Comparison of ENCODE assay signal across 24 cellular contexts in the genomic region with DNA sequence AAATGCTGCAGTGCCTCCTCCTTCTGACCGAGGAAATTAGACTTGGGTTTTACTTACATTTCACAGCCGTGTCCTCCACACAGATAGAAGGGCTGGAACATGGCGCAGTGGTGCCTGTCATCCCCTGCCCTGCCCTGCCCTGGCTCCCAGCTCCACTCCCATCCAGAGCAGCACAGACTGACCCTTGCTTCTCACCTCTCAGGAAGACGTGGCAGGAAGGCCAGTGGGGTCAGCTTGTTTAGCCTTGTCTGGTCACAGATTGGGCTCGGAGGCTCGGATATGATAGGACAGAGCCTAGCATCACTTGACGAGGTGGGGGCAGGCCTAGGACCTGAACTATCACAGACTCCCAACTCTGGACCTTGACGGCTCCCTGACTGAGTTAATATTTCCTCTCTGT.
DNase-seq lines count a peak whose midpoint lies in the region; ATAC-seq and TF ChIP-seq lines count a peak whose summit lies in the region.
"Had no signal": no experiment of that assay in that cellular context is flagged by ENCODE, and none has a peak within 500 bp of the region (broad histone marks: within the 10 kb centered on the region; RNA-seq: fewer than 3 reads in every experiment).

No MANE protein-coding gene starts in this region.

- no peak for TF ChIP-seq CTCF in activated CD8-positive, alpha-beta T cell treated with anti-CD3 and anti-CD28 coated beads for 36 hours (IDR thresholded peaks at IDR 0.05)
- TF ChIP-seq CTCF in Loucy (conservative IDR thresholded peaks at IDR 0.05; ENCODE audit: low read length): no peak
- TF ChIP-seq CTCF in OCI-LY7 (conservative IDR thresholded peaks at IDR 0.05; ENCODE audit: low read length): no peak
- no peak for TF ChIP-seq CTCF in CD14-positive monocyte (IDR thresholded peaks at IDR 0.05)

- BruUV-seq in OCI-LY7 (replicated peaks; lab: Mats Ljungman, UMichigan): no TSS peak

- WGBS in neuronal stem cell (ENCODE audit: extremely low coverage in 2 of 2, insufficient read length in 2 of 2, insufficient replicate concordance in 1 of 2), 2 donors: no CpG with 5 or more reads among the region's 8 CpGs

- no peak overlapping the region for H3K4ac ChIP-seq in neuronal stem cell (ENCODE audit: low read length)

- H3K14ac ChIP-seq in neuronal stem cell (ENCODE audit: low read length): no peak overlapping the region

- no peaks in the 10 kb centered on the region for H3K9me3 ChIP-seq in Loucy (ENCODE audit: insufficient read depth, low read depth, low read length)
- H3K9me3 ChIP-seq in neuronal stem cell (replicated peaks in 1 of 2; ENCODE audit: control insufficient read depth in 2 of 2, insufficient read depth in 1 of 2, low read depth in 1 of 2, low read length in 2 of 2): peaks cover 0 to 5% of the 10 kb centered on the region in 2 donors
- H3K9me3 ChIP-seq in OCI-LY7 (ENCODE audit: low read length): no peaks in the 10 kb centered on the region
- H3K9me3 ChIP-seq: A549, adrenal gland, breast epithelium, suprapubic skin, vagina had no signal

- no peaks in the 10 kb centered on the region for H3F3A ChIP-seq in Loucy (ENCODE audit: low read depth)

- no peak overlapping the region for H3K18ac ChIP-seq in neuronal stem cell (ENCODE audit: low read length)

- H3K27ac ChIP-seq in neuronal stem cell (replicated peaks; ENCODE audit: low read length) (no peak overlapping the region), OCI-LY7 (ENCODE audit: low read depth, low read length, poor library complexity, severe bottlenecking) (no peak overlapping the region), caudate nucleus (ENCODE audit: low read depth, low read length) (no peak overlapping the region)
- H3K27ac ChIP-seq: adrenal gland, SK-N-MC, suprapubic skin had no signal

- DNase-seq in activated CD8-positive, alpha-beta T cell treated with anti-CD3 and anti-CD28 coated beads, Interleukin-2, amount 10 ng/mL, durations not matched to agents 7 days and 5 days: no peak
- DNase-seq in activated CD8-positive, alpha-beta T cell treated with anti-CD3 and anti-CD28 coated beads for 36 hours: no peak
- DNase-seq in effector memory CD8-positive, alpha-beta T cell: no peak
- DNase-seq in neuronal stem cell (ENCODE audit: low spot score) (no peak), OCI-LY7 (ENCODE audit: low spot score) (no peak), CD14-positive monocyte (ENCODE audit: low spot score) (no peak), caudate nucleus (lab: John Stamatoyannopoulos, UW) (no peak)
- DNase-seq: activated CD4-positive, CD25-positive, alpha-beta regulatory T cell treated with anti-CD3 and anti-CD28 coated beads, Interleukin-2, amount 50 U/mL, for 72 hours; adrenal gland; GDM1; KG1; midbrain; NCI-H187 treated with DMSO at 0.1 percent for 48 hours; NCI-H2227 treated with DMSO at 0.1 percent for 48 hours; NCI-H82; stimulated activated CD4-positive, alpha-beta T cell treated with anti-CD3 and anti-CD28 coated beads, Interleukin-12 subunit alpha, Interleukin-12 subunit beta, amount 100 ng/mL, for 4 hours; stimulated activated CD8-positive, alpha-beta memory T cell treated with anti-CD3 and anti-CD28 coated beads, Interleukin-4, amount 100 ng/mL, for 48 hours had no signal

- H3K36me3 ChIP-seq in Loucy (ENCODE audit: insufficient read depth, low read length) (no peaks in the 10 kb centered on the region), neuronal stem cell (replicated peaks in 1 of 2; ENCODE audit: control insufficient read depth in 2 of 2, insufficient read depth in 2 of 2, low read length in 2 of 2) (no peaks in the 10 kb centered on the region), OCI-LY7 (ENCODE audit: insufficient read depth, low read length) (no peaks in the 10 kb centered on the region)
- H3K36me3 ChIP-seq: adrenal gland, breast epithelium, suprapubic skin, vagina had no signal

- H3K4me1 ChIP-seq in Loucy (ENCODE audit: insufficient read depth, low read length, poor library complexity, severe bottlenecking): peaks cover 21% of the 10 kb centered on the region
- peaks cover 29 to 45% of the 10 kb centered on the region in 2 donors for H3K4me1 ChIP-seq in neuronal stem cell (ENCODE audit: control insufficient read depth in 2 of 2, insufficient read depth in 1 of 2, low read depth in 1 of 2, low read length in 2 of 2)
- H3K4me1 ChIP-seq in OCI-LY7 (ENCODE audit: insufficient read depth, low read length, poor library complexity, severe bottlenecking): peaks cover 33% of the 10 kb centered on the region

- POLR2A ChIA-PET in activated CD8-positive, alpha-beta T cell treated with anti-CD3 and anti-CD28 coated beads, Interleukin-2, amount 10 ng/mL, durations not matched to agents 7 days and 5 days (lab: Charles Lee): interaction anchor here (0.7 kb wide), 1 partner anchor 435 kb away, joined by 3 read pairs; no protein-coding TSS in a partner anchor
- POLR2A ChIA-PET in activated CD8-positive, alpha-beta T cell treated with anti-CD3 and anti-CD28 coated beads for 36 hours (lab: Charles Lee): no interaction called here
- POLR2A ChIA-PET in OCI-LY7 (lab: Charles Lee): interaction anchor here (0.8 to 1.8 kb wide), 3 partner anchors 23 to 1299 kb away, joined by 3 to 6 read pairs (median 3); no protein-coding TSS in a partner anchor

- H2BK5ac ChIP-seq in neuronal stem cell (ENCODE audit: low read length): no peak overlapping the region

- H3K36me3 Mint-ChIP-seq in activated CD8-positive, alpha-beta T cell treated with anti-CD3 and anti-CD28 coated beads, Interleukin-2, amount 10 ng/mL, durations not matched to agents 7 days and 5 days (ENCODE audit: low read depth): no peaks in the 10 kb centered on the region
- H3K36me3 Mint-ChIP-seq in activated CD8-positive, alpha-beta T cell treated with anti-CD3 and anti-CD28 coated beads for 36 hours (ENCODE audit: low read depth): no peaks in the 10 kb centered on the region
- no peaks in the 10 kb centered on the region for H3K36me3 Mint-ChIP-seq in effector memory CD8-positive, alpha-beta T cell (ENCODE audit: insufficient read depth)
- H3K36me3 Mint-ChIP-seq in CD14-positive monocyte: no peaks in the 10 kb centered on the region

- no peaks in the 10 kb centered on the region for H3K79me1 ChIP-seq in neuronal stem cell (ENCODE audit: low read depth, low read length)

- peak overlapping the region; percentile 78 for H4K8ac ChIP-seq in neuronal stem cell (ENCODE audit: low read depth, low read length)

- H2AFZ ChIP-seq in Loucy (ENCODE audit: low read length): peak overlapping the region; percentile 94
- no peak overlapping the region for H2AFZ ChIP-seq in neuronal stem cell (ENCODE audit: low read length)
- H2AFZ ChIP-seq in OCI-LY7 (ENCODE audit: low read length): no peak overlapping the region; the same call in 1 of the 2 replicates

- no peak overlapping the region for H3K23ac ChIP-seq in neuronal stem cell (ENCODE audit: low read depth, low read length, poor library complexity)

- peak overlapping the region; percentile 27 for H4K91ac ChIP-seq in neuronal stem cell (ENCODE audit: low read depth, low read length, poor library complexity)

- no peak overlapping the region for H3K27ac Mint-ChIP-seq in activated CD8-positive, alpha-beta T cell treated with anti-CD3 and anti-CD28 coated beads, Interleukin-2, amount 10 ng/mL, durations not matched to agents 7 days and 5 days
- H3K27ac Mint-ChIP-seq in activated CD8-positive, alpha-beta T cell treated with anti-CD3 and anti-CD28 coated beads for 36 hours: no peak overlapping the region
- H3K27ac Mint-ChIP-seq in effector memory CD8-positive, alpha-beta T cell: peak overlapping the region in 1 of 2 donors; percentile 83
- peak overlapping the region in 1 of 7 donors; percentile 50 for H3K27ac Mint-ChIP-seq in CD14-positive monocyte
- H3K27ac Mint-ChIP-seq: activated T-helper 1 cell treated with anti-CD3 and anti-CD28 coated beads, Interleukin-12 subunit alpha, Interleukin-12 subunit beta, Interleukin-2, Interleukin-4 antibody, amounts not matched to agents 30 ng/mL and 10 ng/mL and 1 ng/mL, durations not matched to agents 14 hours and 24 hours and 36 hours had no signal

- H3K9me2 ChIP-seq in Loucy (replicated peaks; ENCODE audit: low read depth, low read length): no peaks in the 10 kb centered on the region
- H3K9me2 ChIP-seq in OCI-LY7 (ENCODE audit: insufficient read depth, low read length): no peaks in the 10 kb centered on the region

- intact Hi-C loops in activated CD8-positive, alpha-beta T cell treated with anti-CD3 and anti-CD28 coated beads for 36 hours (cut with micrococcal nuclease): loop anchor here (5.0 kb wide), 2 partner anchors 357 to 432 kb away; no protein-coding TSS in a partner anchor
- intact Hi-C loops in OCI-LY7 (cut with micrococcal nuclease; ENCODE audit: unreplicated experiment) (loop anchor here (10.0 kb wide), 1 partner anchor 229 kb away; no protein-coding TSS in a partner anchor), CD14-positive monocyte (cut with micrococcal nuclease) (no loop called here)

- H3K27me3 ChIP-seq in Loucy (ENCODE audit: insufficient read depth, low read length, poor library complexity, severe bottlenecking) (no peaks in the 10 kb centered on the region), neuronal stem cell (ENCODE audit: control insufficient read depth in 3 of 3, insufficient read depth in 3 of 3, low read depth in 1 of 3, low read length in 3 of 3) (no peaks in the 10 kb centered on the region)
- H3K27me3 ChIP-seq: adrenal gland, breast epithelium, suprapubic skin, vagina had no signal

- peak overlapping the region; percentile 51 for H2BK12ac ChIP-seq in neuronal stem cell (ENCODE audit: low read length)

- H3K4me1 Mint-ChIP-seq in activated CD8-positive, alpha-beta T cell treated with anti-CD3 and anti-CD28 coated beads, Interleukin-2, amount 10 ng/mL, durations not matched to agents 7 days and 5 days (ENCODE audit: low read depth): peaks cover 11% of the 10 kb centered on the region
- peaks cover 7% of the 10 kb centered on the region for H3K4me1 Mint-ChIP-seq in activated CD8-positive, alpha-beta T cell treated with anti-CD3 and anti-CD28 coated beads for 36 hours (ENCODE audit: low read depth)
- peaks cover 12 to 14% of the 10 kb centered on the region in 2 donors for H3K4me1 Mint-ChIP-seq in effector memory CD8-positive, alpha-beta T cell (ENCODE audit: low read depth in 2 of 2)
- H3K4me1 Mint-ChIP-seq in CD14-positive monocyte: peaks cover 37% of the 10 kb centered on the region

- H4K20me1 ChIP-seq in Loucy (ENCODE audit: insufficient read depth, low read length, poor library complexity, severe bottlenecking) (no peaks in the 10 kb centered on the region), OCI-LY7 (ENCODE audit: insufficient read depth, low read length) (no peaks in the 10 kb centered on the region)

- peak overlapping the region; percentile 77 for H3K4me3 Mint-ChIP-seq in activated CD8-positive, alpha-beta T cell treated with anti-CD3 and anti-CD28 coated beads, Interleukin-2, amount 10 ng/mL, durations not matched to agents 7 days and 5 days
- H3K4me3 Mint-ChIP-seq in activated CD8-positive, alpha-beta T cell treated with anti-CD3 and anti-CD28 coated beads for 36 hours: no peak overlapping the region
- peak overlapping the region; percentile 77 to 81 for H3K4me3 Mint-ChIP-seq in effector memory CD8-positive, alpha-beta T cell
- peak overlapping the region in 1 of 2 donors; percentile 86 for H3K4me3 Mint-ChIP-seq in CD14-positive monocyte

- no peaks in the 10 kb centered on the region for H3K27me3 Mint-ChIP-seq in activated CD8-positive, alpha-beta T cell treated with anti-CD3 and anti-CD28 coated beads, Interleukin-2, amount 10 ng/mL, durations not matched to agents 7 days and 5 days (ENCODE audit: low read depth)
- peaks cover 3% of the 10 kb centered on the region for H3K27me3 Mint-ChIP-seq in activated CD8-positive, alpha-beta T cell treated with anti-CD3 and anti-CD28 coated beads for 36 hours
- peaks cover 0 to 19% of the 10 kb centered on the region in 2 donors for H3K27me3 Mint-ChIP-seq in effector memory CD8-positive, alpha-beta T cell
- H3K27me3 Mint-ChIP-seq in CD14-positive monocyte (ENCODE audit: low read depth in 3 of 3): peaks cover 7 to 12% (median 9%) of the 10 kb centered on the region in 3 donors

- no peak overlapping the region for H3K4me3 ChIP-seq in Loucy (ENCODE audit: low read length, poor library complexity, severe bottlenecking)
- H3K4me3 ChIP-seq in neuronal stem cell (ENCODE audit: low read length in 2 of 2): no peak overlapping the region
- H3K4me3 ChIP-seq in OCI-LY7 (ENCODE audit: low read depth, low read length, poor library complexity, severe bottlenecking): no peak overlapping the region

- H2BK15ac ChIP-seq in neuronal stem cell (ENCODE audit: low read length): peak overlapping the region; percentile 69

- no peak for ATAC-seq in activated CD8-positive, alpha-beta T cell treated with anti-CD3 and anti-CD28 coated beads, Interleukin-2, amount 10 ng/mL, durations not matched to agents 7 days and 5 days
- ATAC-seq in activated CD8-positive, alpha-beta T cell treated with anti-CD3 and anti-CD28 coated beads for 36 hours: no peak
- ATAC-seq in effector memory CD8-positive, alpha-beta T cell (replicated peaks): no peak

- H3K79me2 ChIP-seq in Loucy (ENCODE audit: insufficient read depth, low read length): no peaks in the 10 kb centered on the region
- H3K79me2 ChIP-seq in OCI-LY7 (ENCODE audit: insufficient read depth, low read depth, low read length): no peaks in the 10 kb centered on the region

- no peak overlapping the region for H3K9ac ChIP-seq in Loucy (ENCODE audit: low read depth, low read length, poor library complexity, severe bottlenecking)
- H3K9ac ChIP-seq in neuronal stem cell (ENCODE audit: low read depth, low read length, poor library complexity): no peak overlapping the region

- no peaks in the 10 kb centered on the region for H3K9me3 Mint-ChIP-seq in activated CD8-positive, alpha-beta T cell treated with anti-CD3 and anti-CD28 coated beads, Interleukin-2, amount 10 ng/mL, durations not matched to agents 7 days and 5 days (ENCODE audit: insufficient read depth)
- H3K9me3 Mint-ChIP-seq in activated CD8-positive, alpha-beta T cell treated with anti-CD3 and anti-CD28 coated beads for 36 hours: no peaks in the 10 kb centered on the region
- H3K9me3 Mint-ChIP-seq in effector memory CD8-positive, alpha-beta T cell: no peaks in the 10 kb centered on the region
- peaks cover 0 to 7% (median 2%) of the 10 kb centered on the region in 7 donors for H3K9me3 Mint-ChIP-seq in CD14-positive monocyte
- H3K9me3 Mint-ChIP-seq: activated T-helper 1 cell treated with anti-CD3 and anti-CD28 coated beads, Interleukin-12 subunit alpha, Interleukin-12 subunit beta, Interleukin-2, Interleukin-4 antibody, amounts not matched to agents 30 ng/mL and 10 ng/mL and 1 ng/mL, durations not matched to agents 14 hours and 24 hours and 36 hours had no signal

- CTCF ChIA-PET in activated CD8-positive, alpha-beta T cell treated with anti-CD3 and anti-CD28 coated beads, Interleukin-2, amount 10 ng/mL, durations not matched to agents 7 days and 5 days (lab: Charles Lee): interaction anchor here (0.5 to 8.1 kb wide), 46 partner anchors 8 to 902 kb away, joined by 3 to 216 read pairs (median 6); no protein-coding TSS in a partner anchor
- CTCF ChIA-PET in activated CD8-positive, alpha-beta T cell treated with anti-CD3 and anti-CD28 coated beads for 36 hours (lab: Charles Lee): interaction anchor here (0.5 to 4.7 kb wide), 49 partner anchors 11 to 598 kb away, joined by 3 to 78 read pairs (median 8); no protein-coding TSS in a partner anchor
- CTCF ChIA-PET in OCI-LY7 (lab: Charles Lee; ENCODE audit: unreplicated experiment): interaction anchor here (0.8 to 2.9 kb wide), 6 partner anchors 10 to 431 kb away, joined by 3 to 20 read pairs (median 8); no protein-coding TSS in a partner anchor

- no peak overlapping the region for H2BK120ac ChIP-seq in neuronal stem cell (ENCODE audit: low read depth, low read length)

- H3K4me2 ChIP-seq in Loucy (ENCODE audit: low read depth, low read length, poor library complexity, severe bottlenecking) (no peak overlapping the region), neuronal stem cell (ENCODE audit: insufficient read depth, low read length, poor library complexity, severe bottlenecking) (no peak overlapping the region), OCI-LY7 (ENCODE audit: low read length) (no peak overlapping the region)

- H2AK5ac ChIP-seq in neuronal stem cell (ENCODE audit: low read depth, low read length): peak overlapping the region; percentile 79

Comparison
In these comparisons a context has a peak if more than half of its experiments do, and no peak if none do; other contexts are left out.
1. intact Hi-C loops: an anchor here in activated CD8-positive, alpha-beta T cell treated with anti-CD3 and anti-CD28 coated beads for 36 hours (5.0 kb wide) and OCI-LY7 (10.0 kb wide); none called in CD14-positive monocyte.